Comparison of ENCODE assay signal across 9 cellular contexts in the genomic region with DNA sequence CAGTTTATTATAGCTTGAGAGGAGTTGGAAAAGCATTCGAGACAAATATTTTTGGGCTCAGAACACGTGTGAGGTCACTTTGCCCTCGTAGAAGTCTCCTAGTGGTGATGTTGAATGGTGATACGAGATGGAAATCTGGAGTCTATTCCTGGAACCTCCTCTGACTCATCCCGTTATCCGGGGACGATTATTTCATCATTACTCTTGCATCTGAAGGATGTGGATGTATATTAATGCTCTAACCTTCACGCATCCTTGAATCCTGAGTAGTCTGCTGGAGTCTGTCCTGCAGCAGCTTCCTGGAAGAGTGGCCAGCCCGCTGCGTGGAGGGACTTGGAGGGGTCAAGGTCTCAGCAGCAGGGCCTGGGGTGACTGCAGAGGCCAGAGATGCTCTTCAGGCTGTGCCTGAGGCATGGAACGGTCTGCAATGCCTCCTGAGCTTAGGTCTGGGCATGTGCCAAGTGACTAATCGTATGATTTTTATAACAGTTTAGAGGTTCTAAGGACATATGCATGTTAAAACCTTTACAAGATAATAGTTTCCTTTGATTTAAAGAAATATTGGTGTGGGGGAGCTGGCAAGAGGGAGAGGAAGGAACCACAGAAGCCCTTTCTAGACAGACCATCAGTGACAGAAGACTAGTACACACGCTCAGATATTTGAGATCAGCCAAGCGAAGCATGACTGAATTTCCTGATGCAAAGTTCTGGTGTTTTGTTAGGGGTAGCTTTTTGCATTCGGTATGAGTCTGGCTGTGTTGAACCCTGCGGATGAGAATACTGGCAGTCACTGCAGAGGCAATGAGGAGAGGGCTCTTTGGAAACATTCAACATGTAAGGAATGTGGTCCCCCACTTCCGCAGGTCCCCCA.
DNase-seq lines count a peak whose midpoint lies in the region; ATAC-seq, FAIRE-seq and TF ChIP-seq lines count a peak whose summit lies in the region.
"Had no signal": no experiment of that assay in that cellular context is flagged by ENCODE, and none has a peak within 500 bp of the region (broad histone marks: within the 10 kb centered on the region; RNA-seq: fewer than 3 reads in every experiment).

No MANE protein-coding gene starts in this region.

- no peak overlapping the region for H3K14ac ChIP-seq in trophoblast cell (ENCODE audit: low read length)

- H3K36me3 ChIP-seq in adrenal gland (replicated peaks in 1 of 2) (no peaks in the 10 kb centered on the region), trophoblast cell (ENCODE audit: control insufficient read depth in 1 of 2, insufficient read depth in 2 of 2, low read length in 2 of 2) (no peaks in the 10 kb centered on the region)
- no peaks in the 10 kb centered on the region for H3K36me3 ChIP-seq in CD8-positive, alpha-beta memory T cell (ENCODE audit: insufficient read depth, low read length)
- H3K36me3 ChIP-seq: right lobe of liver had no signal

- H3K27me3 ChIP-seq in adrenal gland (no peaks in the 10 kb centered on the region), trophoblast cell (ENCODE audit: insufficient read depth, low read length) (no peaks in the 10 kb centered on the region)
- H3K27me3 ChIP-seq in CD8-positive, alpha-beta memory T cell (ENCODE audit: insufficient read depth, low read length, poor library complexity, severe bottlenecking) = no peaks in the 10 kb centered on the region
- H3K27me3 ChIP-seq: right lobe of liver had no signal

- no peak overlapping the region for H4K12ac ChIP-seq in trophoblast cell (ENCODE audit: low read depth, low read length)

- peak; percentile 58 for ATAC-seq in HG02763 (IDR thresholded peaks at IDR 0.05; ENCODE audit: unreplicated experiment)
- ATAC-seq: right lobe of liver had no signal

- peak; percentile 53 for FAIRE-seq in GM12892 (lab: Jason Lieb, UNC)

- no peak overlapping the region for H3K4me3 ChIP-seq in adrenal gland
- no peak overlapping the region for H3K4me3 ChIP-seq in trophoblast cell (ENCODE audit: low read depth, low read length)
- H3K4me3 ChIP-seq in CD8-positive, alpha-beta memory T cell (ENCODE audit: low read length) = no peak overlapping the region
- H3K4me3 ChIP-seq: right lobe of liver had no signal

- no peak overlapping the region for H3K27ac Mint-ChIP-seq in CD8-positive, alpha-beta memory T cell
- H3K27ac Mint-ChIP-seq in CD14-positive monocyte = peak overlapping the region in 2 of 7 donors; percentile 1 to 38

- no peak for DNase-seq in GM12892 (ENCODE audit: insufficient read length)
- peak in 6 of 7 donors; percentile 27 to 89 (median 59) for DNase-seq in adrenal gland
- DNase-seq in trophoblast cell = peak; percentile 75 to 85
- DNase-seq in 8988T = no peak
- no peak for DNase-seq in CD8-positive, alpha-beta memory T cell
- DNase-seq in CD14-positive monocyte (ENCODE audit: low spot score) = no peak
- no peak for DNase-seq in pons (ENCODE audit: low spot score)
- DNase-seq: right lobe of liver had no signal

- H3K9me3 ChIP-seq in adrenal gland (replicated peaks in 1 of 3) (no peaks in the 10 kb centered on the region), trophoblast cell (ENCODE audit: insufficient read depth, low read depth, low read length) (no peaks in the 10 kb centered on the region)
- H3K9me3 ChIP-seq in CD8-positive, alpha-beta memory T cell (ENCODE audit: low read length) = no peaks in the 10 kb centered on the region
- H3K9me3 ChIP-seq: right lobe of liver had no signal

- no peak overlapping the region for H4K8ac ChIP-seq in trophoblast cell (ENCODE audit: low read depth, low read length)

- H3K4me2 ChIP-seq in trophoblast cell (ENCODE audit: low read length) = no peak overlapping the region

- H2AFZ ChIP-seq in trophoblast cell (ENCODE audit: insufficient read depth, low read length, poor library complexity) = no peak overlapping the region

- H3K4me1 ChIP-seq in adrenal gland (replicated peaks in 1 of 2) (no peaks in the 10 kb centered on the region), trophoblast cell (ENCODE audit: control insufficient read depth in 1 of 2, insufficient read depth in 2 of 2, low read length in 2 of 2) (no peaks in the 10 kb centered on the region)
- no peaks in the 10 kb centered on the region for H3K4me1 ChIP-seq in CD8-positive, alpha-beta memory T cell (ENCODE audit: insufficient read depth, low read length)
- H3K4me1 ChIP-seq: right lobe of liver had no signal

- H3K9me3 Mint-ChIP-seq in CD8-positive, alpha-beta memory T cell = no peaks in the 10 kb centered on the region
- peaks cover 0 to 2% (median 0%) of the 10 kb centered on the region in 7 donors for H3K9me3 Mint-ChIP-seq in CD14-positive monocyte

- H2BK5ac ChIP-seq in trophoblast cell (ENCODE audit: low read depth, low read length, poor library complexity) = no peak overlapping the region

- H4K91ac ChIP-seq in trophoblast cell (ENCODE audit: low read depth, low read length) = no peak overlapping the region

- TF ChIP-seq CTCF in adrenal gland (IDR thresholded peaks at IDR 0.05) = peak in 2 of 6 experiments; percentile 24 to 33
- TF ChIP-seq CTCF in CD14-positive monocyte (IDR thresholded peaks at IDR 0.05) = no peak

- TF ChIP-seq POLR2A in GM12892 (IDR thresholded peaks at IDR 0.05; ENCODE audit: low read depth, low read length) = no peak
- TF ChIP-seq POLR2A in adrenal gland (IDR thresholded peaks at IDR 0.05) = no peak

- H3K9ac ChIP-seq in trophoblast cell (ENCODE audit: low read length) = no peak overlapping the region

- POLR2A ChIA-PET in CD8-positive, alpha-beta memory T cell (lab: Charles Lee) = no interaction called here

- peaks cover 0 to 2% (median 0%) of the 10 kb centered on the region in 3 donors for H3K4me1 Mint-ChIP-seq in CD8-positive, alpha-beta memory T cell
- H3K4me1 Mint-ChIP-seq in CD14-positive monocyte = peaks cover 2% of the 10 kb centered on the region

- H3K79me1 ChIP-seq in trophoblast cell (ENCODE audit: low read length) = no peaks in the 10 kb centered on the region

- H3K27ac ChIP-seq in adrenal gland (peak overlapping the region in 1 of 5 donors; percentile 20), trophoblast cell (ENCODE audit: low read depth, low read length) (no peak overlapping the region)
- H3K27ac ChIP-seq in CD8-positive, alpha-beta memory T cell (ENCODE audit: low read depth, low read length) = no peak overlapping the region
- H3K27ac ChIP-seq: right lobe of liver had no signal

- no peaks in the 10 kb centered on the region for H3K79me2 ChIP-seq in trophoblast cell (ENCODE audit: control insufficient read depth, insufficient read depth, low read length, poor library complexity)

- no peak overlapping the region for H2BK12ac ChIP-seq in trophoblast cell (ENCODE audit: low read length)

- no peak overlapping the region for H3K4ac ChIP-seq in trophoblast cell (ENCODE audit: low read depth, low read length)

- no peak overlapping the region for H2AK5ac ChIP-seq in trophoblast cell (ENCODE audit: low read length)

- 50 to 60% (median 53%) methylated on average over 13 to 17 of the region's 17 CpGs for WGBS in adrenal gland, 4 donors
- no CpG with 5 or more reads among the region's 17 CpGs for WGBS in trophoblast cell (ENCODE audit: extremely low coverage, insufficient coverage, insufficient read length)

- peaks cover 3 to 5% of the 10 kb centered on the region in 2 donors for H3K27me3 Mint-ChIP-seq in CD8-positive, alpha-beta memory T cell
- H3K27me3 Mint-ChIP-seq in CD14-positive monocyte (ENCODE audit: low read depth in 3 of 3) = peaks cover 4 to 18% (median 10%) of the 10 kb centered on the region in 3 donors

- H2BK120ac ChIP-seq in trophoblast cell (ENCODE audit: insufficient read depth, low read length, poor library complexity) = no peak overlapping the region

- no peak overlapping the region for H3K18ac ChIP-seq in trophoblast cell (ENCODE audit: low read length)

- intact Hi-C loops in adrenal gland (cut with DNase I) (no loop called here), CD14-positive monocyte (cut with micrococcal nuclease) (no loop called here)

- no peak overlapping the region for H3K4me3 Mint-ChIP-seq in CD8-positive, alpha-beta memory T cell
- H3K4me3 Mint-ChIP-seq in CD14-positive monocyte = no peak overlapping the region

- H3K36me3 Mint-ChIP-seq in CD8-positive, alpha-beta memory T cell = no peaks in the 10 kb centered on the region
- H3K36me3 Mint-ChIP-seq in CD14-positive monocyte = no peaks in the 10 kb centered on the region

- no peak overlapping the region for H3K23ac ChIP-seq in trophoblast cell (ENCODE audit: low read length)

- CTCF ChIA-PET in CD8-positive, alpha-beta memory T cell (lab: Charles Lee) = no interaction called here

Comparison
In these comparisons a context has a peak if more than half of its experiments do, and no peak if none do; other contexts are left out.
1. DNase-seq: peak in adrenal gland (6 of 7) and trophoblast cell (2 of 2); none in GM12892 (single experiment), 8988T (single experiment), CD8-positive, alpha-beta memory T cell (0 of 5), CD14-positive monocyte (single experiment) and pons (single experiment).